In genomic region chr3:100561459-100562158, GRCh38 we compare ENCODE assay signal across 13 cellular contexts. TPM values are rescaled to one million over a fixed set of nuclear protein-coding genes. Genes with fewer than 3 reads are reported as not detected.
DNase-seq lines count a peak whose midpoint lies in the region; ATAC-seq and TF ChIP-seq lines count a peak whose summit lies in the region.
"Had no signal": no experiment of that assay in that cellular context is flagged by ENCODE, and none has a peak within 500 bp of the region (broad histone marks: within the 10 kb centered on the region; RNA-seq: fewer than 3 reads in every experiment).

No MANE protein-coding gene starts in this region.

- peak overlapping the region; percentile 62 for H3K9ac ChIP-seq in adipocyte (ENCODE audit: low read length)
- H3K9ac ChIP-seq in iPS-20b (ENCODE audit: low read depth, low read length), result peak overlapping the region; percentile 31; the same call in 1 of the 2 replicates

- H3K4me3 ChIP-seq in adipocyte (ENCODE audit: low read length) (peak overlapping the region; percentile 18), iPS-20b (ENCODE audit: low read length) (no peak overlapping the region), uterus (no peak overlapping the region), Peyer's patch (no peak overlapping the region)
- H3K4me3 ChIP-seq: pancreas had no signal

- H3K27me3 ChIP-seq in adipocyte (replicated peaks; ENCODE audit: control insufficient read depth, insufficient read depth, low read length), result no peaks in the 10 kb centered on the region
- no peaks in the 10 kb centered on the region for H3K27me3 ChIP-seq in iPS-20b (ENCODE audit: insufficient read depth, low read length)
- H3K27me3 ChIP-seq in uterus, result no peaks in the 10 kb centered on the region
- no peaks in the 10 kb centered on the region for H3K27me3 ChIP-seq in Peyer's patch
- H3K27me3 ChIP-seq: pancreas had no signal

- TF ChIP-seq CTCF in HFFc6 (IDR thresholded peaks at IDR 0.05), result no peak
- no peak for TF ChIP-seq CTCF in uterus (IDR thresholded peaks at IDR 0.05)
- TF ChIP-seq CTCF in Peyer's patch (IDR thresholded peaks at IDR 0.05), result no peak

- H3K27me3 Mint-ChIP-seq in HFFc6 (ENCODE audit: insufficient read depth), result no peaks in the 10 kb centered on the region
- peaks cover 4 to 16% of the 10 kb centered on the region in 2 donors for H3K27me3 Mint-ChIP-seq in natural killer cell treated with Interleukin-12 subunit alpha and Interleukin-12 subunit beta and Interleukin-15 and Interleukin-18, amount 100 ng/mL, for 72 hours

- no peaks in the 10 kb centered on the region for H3K9me3 Mint-ChIP-seq in HFFc6
- H3K9me3 Mint-ChIP-seq in natural killer cell treated with Interleukin-12 subunit alpha and Interleukin-12 subunit beta and Interleukin-15 and Interleukin-18, amount 100 ng/mL, for 72 hours, result no peaks in the 10 kb centered on the region
- H3K9me3 Mint-ChIP-seq: activated T-helper 2 cell treated with anti-CD3 and anti-CD28 coated beads, Interferon-gamma antibody, Interleukin-2, Interleukin-4, amounts not matched to agents 10 μg/mL and 5 μg/mL and 100 μg/mL, durations not matched to agents 14 hours and 24 hours and 36 hours had no signal

- intact Hi-C loops in uterus (cut with DNase I; ENCODE audit: low total_unique reads), result no loop called here

- peaks cover 12% of the 10 kb centered on the region for H3K36me3 ChIP-seq in adipocyte (ENCODE audit: control insufficient read depth, insufficient read depth, low read length, severe bottlenecking)
- H3K36me3 ChIP-seq in iPS-20b (ENCODE audit: insufficient read depth, low read depth, low read length), result no peaks in the 10 kb centered on the region
- H3K36me3 ChIP-seq in uterus, result no peaks in the 10 kb centered on the region
- no peaks in the 10 kb centered on the region for H3K36me3 ChIP-seq in Peyer's patch
- H3K36me3 ChIP-seq: pancreas had no signal

- ATAC-seq in natural killer cell treated with Interleukin-12 subunit alpha and Interleukin-12 subunit beta and Interleukin-15 and Interleukin-18, amount 100 ng/mL, for 72 hours, result no peak

- peaks cover 9% of the 10 kb centered on the region for H3K36me3 Mint-ChIP-seq in HFFc6 (ENCODE audit: low read depth)
- H3K36me3 Mint-ChIP-seq in natural killer cell treated with Interleukin-12 subunit alpha and Interleukin-12 subunit beta and Interleukin-15 and Interleukin-18, amount 100 ng/mL, for 72 hours, result no peaks in the 10 kb centered on the region

- no peak for TF ChIP-seq POLR2A in uterus (IDR thresholded peaks at IDR 0.05)
- no peak for TF ChIP-seq POLR2A in Peyer's patch (IDR thresholded peaks at IDR 0.05)

- peak overlapping the region; percentile 54 for H3K4me3 Mint-ChIP-seq in HFFc6
- H3K4me3 Mint-ChIP-seq in natural killer cell treated with Interleukin-12 subunit alpha and Interleukin-12 subunit beta and Interleukin-15 and Interleukin-18, amount 100 ng/mL, for 72 hours, result no peak overlapping the region

- H3K9me3 ChIP-seq in adipocyte (ENCODE audit: control insufficient read depth, low read length), result no peaks in the 10 kb centered on the region
- H3K9me3 ChIP-seq in iPS-20b (ENCODE audit: insufficient read depth, low read depth, low read length), result no peaks in the 10 kb centered on the region
- no peaks in the 10 kb centered on the region for H3K9me3 ChIP-seq in uterus
- no peaks in the 10 kb centered on the region for H3K9me3 ChIP-seq in Peyer's patch
- H3K9me3 ChIP-seq: pancreas had no signal

- DNase-seq in HFFc6 (peak; percentile 4), adipocyte (ENCODE audit: low read depth) (peak; percentile 84), uterus (peak in 1 of 2 donors; percentile 19), Peyer's patch (no peak)
- DNase-seq in stimulated activated CD4-positive, alpha-beta T cell treated with anti-CD3 and anti-CD28 coated beads, Interleukin-2, amount 100 ng/mL, for 48 hours, result no peak
- DNase-seq in natural killer cell treated with Interleukin-12 subunit alpha and Interleukin-12 subunit beta and Interleukin-15 and Interleukin-18, amount 100 ng/mL, for 72 hours (ENCODE audit: low spot score), result no peak
- DNase-seq: GDM1, islet precursor cell, NCI-H1105 treated with DMSO at 0.1 percent for 48 hours, pancreas had no signal

- H3K27ac Mint-ChIP-seq in HFFc6, result peak overlapping the region; percentile 59
- H3K27ac Mint-ChIP-seq in natural killer cell treated with Interleukin-12 subunit alpha and Interleukin-12 subunit beta and Interleukin-15 and Interleukin-18, amount 100 ng/mL, for 72 hours, result no peak overlapping the region
- H3K27ac Mint-ChIP-seq: activated T-helper 2 cell treated with anti-CD3 and anti-CD28 coated beads, Interferon-gamma antibody, Interleukin-2, Interleukin-4, amounts not matched to agents 10 μg/mL and 5 μg/mL and 100 μg/mL, durations not matched to agents 14 hours and 24 hours and 36 hours had no signal

- H3K4me1 ChIP-seq in adipocyte (ENCODE audit: control insufficient read depth, insufficient read depth, low read length) (peaks cover 66% of the 10 kb centered on the region), iPS-20b (ENCODE audit: insufficient read depth, low read length) (peaks cover 23% of the 10 kb centered on the region; the same call in 1 of the 2 replicates), uterus (no peaks in the 10 kb centered on the region), Peyer's patch (no peaks in the 10 kb centered on the region)
- H3K4me1 ChIP-seq: pancreas had no signal

- peaks cover 55% of the 10 kb centered on the region for H3K4me1 Mint-ChIP-seq in HFFc6 (ENCODE audit: low read depth)
- H3K4me1 Mint-ChIP-seq in natural killer cell treated with Interleukin-12 subunit alpha and Interleukin-12 subunit beta and Interleukin-15 and Interleukin-18, amount 100 ng/mL, for 72 hours (ENCODE audit: low read depth in 2 of 2), result no peaks in the 10 kb centered on the region

- H3K27ac ChIP-seq in iPS-20b (ENCODE audit: low read length) (no peak overlapping the region), uterus (peak overlapping the region; percentile 53 to 55), Peyer's patch (no peak overlapping the region)
- H3K27ac ChIP-seq: pancreas had no signal

RNA-seq across cellular contexts. Expression of gene ADGRG7, which starts 47.8 kb away (rescaled TPM):
- total RNA-seq in HFFc6 (2021; fragmentation: NEBNext Ultra II Directional; extraction: Animal tissue kit (Norgen Biotek cat#: 25700)), result not detected
- total RNA-seq in uterus (under 1 TPM in 2 of 4 donors, not detected in 2; 0.21 to 0.70 TPM), Peyer's patch (100 to 1,000 TPM in 2 of 4 donors, 10 to 100 TPM in 1, 1 to 10 TPM in 1; 5.8 to 124 (median 83.1) TPM)
- not detected for total RNA-seq in natural killer cell treated with Interleukin-12 subunit alpha and Interleukin-12 subunit beta and Interleukin-15 and Interleukin-18, amount 100 ng/mL, for 72 hours
- total RNA-seq: activated T-helper 2 cell treated with anti-CD3 and anti-CD28 coated beads, Interferon-gamma antibody, Interleukin-2, Interleukin-4, amounts not matched to agents 10 μg/mL and 5 μg/mL and 100 μg/mL, durations not matched to agents 14 hours and 24 hours and 36 hours; dermis microvascular lymphatic vessel endothelial cell had no signal

Comparison
In these comparisons a context has a peak if more than half of its experiments do, and no peak if none do; other contexts are left out.
1. DNase-seq: peak in HFFc6 (single experiment) and adipocyte (single experiment); none in stimulated activated CD4-positive, alpha-beta T cell treated with anti-CD3 and anti-CD28 coated beads, Interleukin-2, amount 100 ng/mL, for 48 hours (0 of 2), Peyer's patch (0 of 3) and natural killer cell treated with Interleukin-12 subunit alpha and Interleukin-12 subunit beta and Interleukin-15 and Interleukin-18, amount 100 ng/mL, for 72 hours (single experiment).
2. H3K27ac ChIP-seq: peak in uterus (2 of 2); none in iPS-20b (single experiment) and Peyer's patch (0 of 4).